ENCODE assay signal across 20 cellular contexts in genomic region chr3:115270849-115271248, GRCh38.
DNase-seq lines count a peak whose midpoint lies in the region; ATAC-seq and TF ChIP-seq lines count a peak whose summit lies in the region.
"Had no signal": no experiment of that assay in that cellular context is flagged by ENCODE, and none has a peak within 500 bp of the region (broad histone marks: within the 10 kb centered on the region; RNA-seq: fewer than 3 reads in every experiment).

No MANE protein-coding gene starts in this region.

- H2AFZ ChIP-seq in neural progenitor cell (replicated peaks) (no peak overlapping the region), H9 (ENCODE audit: low read length) (no peak overlapping the region)

- H3K36me3 Mint-ChIP-seq in neural progenitor cell (no peaks in the 10 kb centered on the region), H9 (ENCODE audit: insufficient read depth in 1 of 3, low read depth in 3 of 3) (no peaks in the 10 kb centered on the region)
- H3K36me3 Mint-ChIP-seq: CD14-positive monocyte had no signal

- H2BK20ac ChIP-seq in H9 (ENCODE audit: low read depth, low read length, poor library complexity, severe bottlenecking) = no peak overlapping the region

- H3K79me2 ChIP-seq in neural progenitor cell (ENCODE audit: low read depth) = no peaks in the 10 kb centered on the region
- no peaks in the 10 kb centered on the region for H3K79me2 ChIP-seq in H9 (ENCODE audit: insufficient read depth, low read length)

- H3K36me3 ChIP-seq in neural progenitor cell = no peaks in the 10 kb centered on the region
- H3K36me3 ChIP-seq: Peyer's patch, SJCRH30 had no signal

- no peak overlapping the region for H4K91ac ChIP-seq in H9 (ENCODE audit: insufficient read length, low read depth, low read length)

- H4K5ac ChIP-seq in H9 (ENCODE audit: insufficient read length, low read depth, low read length) = no peak overlapping the region

- H3K9me3 Mint-ChIP-seq in neural progenitor cell (peaks cover 6% of the 10 kb centered on the region), H9 (no peaks in the 10 kb centered on the region; a peak in 2 of 5 replicates)

- no peaks in the 10 kb centered on the region for H3K4me1 ChIP-seq in neural progenitor cell
- no peaks in the 10 kb centered on the region for H3K4me1 ChIP-seq in H9 (ENCODE audit: insufficient read depth, low read length)
- H3K4me1 ChIP-seq: A549, Peyer's patch, SJCRH30 had no signal

- H4K8ac ChIP-seq in H9 (replicated peaks; ENCODE audit: insufficient read length, low read depth, low read length) = no peak overlapping the region

- H3K4me3 ChIP-seq in neural progenitor cell = no peak overlapping the region
- H3K4me3 ChIP-seq: A549, Peyer's patch, SJCRH30 had no signal

- no peak overlapping the region for H3K14ac ChIP-seq in H9 (ENCODE audit: insufficient read depth, low read length)

- DNase-seq in NCI-H146 treated with DMSO at 0.1 percent for 48 hours (lab: John Stamatoyannopoulos, UW; ENCODE audit: unreplicated experiment) = peak; percentile 93
- DNase-seq in NCI-H774 (lab: John Stamatoyannopoulos, UW) = peak; percentile 7
- no peak for DNase-seq in neural progenitor cell (ENCODE audit: low spot score)
- DNase-seq in activated naive CD4-positive, alpha-beta T cell treated with Interleukin-2 at 50 U/mL for 16 hours = no peak
- DNase-seq in H9 = no peak
- no peak for DNase-seq in stimulated activated naive CD8-positive, alpha-beta T cell treated with anti-CD3 and anti-CD28 coated beads, Interleukin-15, Interleukin-2, amounts not matched to agents 100 U/mL and 50 U/mL, for 24 hours
- DNase-seq: DMS79 treated with DMSO at 0.1 percent for 48 hours, HCEC 1CT, KG1, NCI-H1092, NCI-H1436, NCI-H2029, NCI-H526, Peyer's patch, SJCRH30 had no signal

- H2BK12ac ChIP-seq in H9 (ENCODE audit: insufficient read length, low read depth, low read length) = no peak overlapping the region

- ATAC-seq in stimulated activated naive CD8-positive, alpha-beta T cell treated with anti-CD3 and anti-CD28 coated beads, Interleukin-15, Interleukin-2, amounts not matched to agents 100 U/mL and 50 U/mL, for 24 hours = no peak
- ATAC-seq in HG03442 (IDR thresholded peaks at IDR 0.05; ENCODE audit: unreplicated experiment) = no peak
- ATAC-seq: A549 had no signal

- H3K27me3 ChIP-seq in neural progenitor cell (no peaks in the 10 kb centered on the region), H9 (ENCODE audit: insufficient read depth, low read length) (no peaks in the 10 kb centered on the region)
- H3K27me3 ChIP-seq: Peyer's patch, SJCRH30 had no signal

- H3K79me1 ChIP-seq in H9 (ENCODE audit: insufficient read depth, low read depth, low read length, poor library complexity, severe bottlenecking) = no peaks in the 10 kb centered on the region

- H3K4me2 ChIP-seq in neural progenitor cell (no peak overlapping the region), H9 (ENCODE audit: insufficient read depth, insufficient read length, low read length) (no peak overlapping the region)
- H3K4me2 ChIP-seq: A549 had no signal

- no peak overlapping the region for H3K18ac ChIP-seq in H9 (ENCODE audit: insufficient read length, low read depth, low read length)

- H3K27ac ChIP-seq in cingulate gyrus (ENCODE audit: low read depth, low read length) = peak overlapping the region; percentile 76
- H3K27ac ChIP-seq in neural progenitor cell = no peak overlapping the region
- no peak overlapping the region for H3K27ac ChIP-seq in H9 (ENCODE audit: insufficient read length, low read depth, low read length)
- H3K27ac ChIP-seq: A549, Peyer's patch, SJCRH30 had no signal

- H3K56ac ChIP-seq in H9 (ENCODE audit: insufficient read length, low read depth, low read length) = no peak overlapping the region

- no peak overlapping the region for H2BK15ac ChIP-seq in H9 (ENCODE audit: low read depth, low read length)

- no peaks in the 10 kb centered on the region for H3F3A ChIP-seq in neural progenitor cell (ENCODE audit: low read depth)

- H3K27me3 Mint-ChIP-seq in neural progenitor cell (ENCODE audit: insufficient read depth, low read depth) (no peaks in the 10 kb centered on the region), H9 (ENCODE audit: low read depth) (no peaks in the 10 kb centered on the region)

- H3K23me2 ChIP-seq in H9 (ENCODE audit: insufficient read length, low read depth, low read length, poor library complexity, severe bottlenecking) = no peaks in the 10 kb centered on the region

- H3K4me1 Mint-ChIP-seq in neural progenitor cell (peaks cover 41% of the 10 kb centered on the region), H9 (peaks cover 0 to 4% of the 10 kb centered on the region in 2 experiments; a peak in 1 of 4 replicates)
- H3K4me1 Mint-ChIP-seq: B cell had no signal

- no CpG with 5 or more reads among the region's 2 CpGs for WGBS in H9 (ENCODE audit: extremely low coverage, insufficient read length, low lambda C conversion rate)

- no peak overlapping the region for H2AK5ac ChIP-seq in H9 (ENCODE audit: insufficient read length, low read length)

- H3K4ac ChIP-seq in H9 (ENCODE audit: low read depth, low read length) = no peak overlapping the region

- H3K9ac ChIP-seq in neural progenitor cell (no peak overlapping the region), H9 (ENCODE audit: extremely low read depth, insufficient read length, low read length) (no peak overlapping the region)

- H3T11ph ChIP-seq in H9 (ENCODE audit: low read length) = no peak overlapping the region

- no peak overlapping the region for H3K4me3 Mint-ChIP-seq in neural progenitor cell
- H3K4me3 Mint-ChIP-seq in H9 = no peak overlapping the region
- H3K4me3 Mint-ChIP-seq: B cell, CD14-positive monocyte had no signal

- no peak overlapping the region for H2BK5ac ChIP-seq in H9 (ENCODE audit: insufficient read length, low read length)

- H4K20me1 ChIP-seq in neural progenitor cell (ENCODE audit: low read depth) = no peaks in the 10 kb centered on the region
- H4K20me1 ChIP-seq in H9 (ENCODE audit: control insufficient read depth, insufficient read depth, insufficient read length) = no peaks in the 10 kb centered on the region

- no peak overlapping the region for H3K23ac ChIP-seq in H9 (ENCODE audit: insufficient read length, low read depth, low read length)

- H2BK120ac ChIP-seq in H9 (ENCODE audit: low read depth, low read length, poor library complexity, severe bottlenecking) = no peak overlapping the region

- H3K9me3 ChIP-seq in neural progenitor cell (ENCODE audit: low read depth) (no peaks in the 10 kb centered on the region), H9 (ENCODE audit: control insufficient read depth, low read depth, low read length) (no peaks in the 10 kb centered on the region)
- H3K9me3 ChIP-seq: A549, Peyer's patch, SJCRH30 had no signal

- peak overlapping the region; percentile 92 for H3K27ac Mint-ChIP-seq in neural progenitor cell
- no peak overlapping the region for H3K27ac Mint-ChIP-seq in H9
- H3K27ac Mint-ChIP-seq: B cell, CD14-positive monocyte had no signal

- no peak for TF ChIP-seq CTCF in neural progenitor cell (IDR thresholded peaks at IDR 0.05)
- TF ChIP-seq CTCF in H9 (conservative IDR thresholded peaks at IDR 0.05) = no peak

Comparison
In these comparisons a context has a peak if more than half of its experiments do, and no peak if none do; other contexts are left out.
1. DNase-seq: peak in NCI-H146 treated with DMSO at 0.1 percent for 48 hours (single experiment) and NCI-H774 (single experiment); none in neural progenitor cell (single experiment), activated naive CD4-positive, alpha-beta T cell treated with Interleukin-2 at 50 U/mL for 16 hours (single experiment), H9 (single experiment) and stimulated activated naive CD8-positive, alpha-beta T cell treated with anti-CD3 and anti-CD28 coated beads, Interleukin-15, Interleukin-2, amounts not matched to agents 100 U/mL and 50 U/mL, for 24 hours (single experiment).